ENCODE assay signal across 33 cellular contexts in the genomic region with DNA sequence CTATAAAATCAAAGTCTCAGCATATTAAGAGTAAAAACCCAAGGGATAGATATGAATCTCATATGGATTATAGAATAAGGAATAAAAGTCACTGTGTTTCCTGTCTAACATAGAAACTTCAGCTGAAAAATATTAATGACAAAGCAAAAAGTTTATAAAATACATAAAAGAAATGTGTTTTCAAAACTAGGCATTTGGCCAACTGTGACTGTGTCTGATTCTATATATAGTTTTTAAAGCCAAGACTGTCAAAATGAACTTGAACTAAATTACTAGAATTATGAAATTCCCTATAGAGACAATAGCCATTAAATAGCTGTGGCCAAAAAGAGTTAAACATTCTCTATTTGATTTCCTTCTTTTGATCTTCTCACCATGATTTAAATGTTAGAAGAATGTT.
"Had no signal": no experiment of that assay in that cellular context is flagged by ENCODE, and none has a peak within 500 bp of the region (broad histone marks: within the 10 kb centered on the region; RNA-seq: fewer than 3 reads in every experiment).

No MANE protein-coding gene starts in this region.

- H3K27ac ChIP-seq: KMS-11, SJCRH30, VCaP had no signal

- H3K9ac ChIP-seq: KMS-11 had no signal

- H3K36me3 ChIP-seq: SJCRH30 had no signal

- DNase-seq: activated B cell treated with CpG ODN at 0.5 μM for 24 hours; activated CD4-positive, alpha-beta memory T cell treated with anti-CD3 and anti-CD28 coated beads for 36 hours; activated CD4-positive, alpha-beta T cell treated with anti-CD3 and anti-CD28 coated beads for 4 hours; activated CD4-positive, alpha-beta T cell treated with anti-CD3 and anti-CD28 coated beads, Interleukin-2, amount 50 U/mL, for 1 hour; activated CD4-positive, CD25-positive, alpha-beta regulatory T cell treated with anti-CD3 and anti-CD28 coated beads, Interleukin-2, amount 50 U/mL, for 72 hours; activated CD8-positive, alpha-beta memory T cell treated with anti-CD3 and anti-CD28 coated beads, Interleukin-2, amount 50 U/mL, for 4 hours; activated gamma-delta T cell treated with Interleukin-2 at 50 U/mL for 16 hours; activated naive CD4-positive, alpha-beta T cell treated with anti-CD3 and anti-CD28 coated beads for 36 hours; activated T-cell treated with anti-CD3 and anti-CD28 coated beads for 4 hours; activated T-cell treated with anti-CD3 and anti-CD28 coated beads, Interleukin-2, amount 50 U/mL, for 4 hours; anterior cingulate cortex; caudate nucleus; MM.1S; MV-4-11; NCI-H1092; NCI-H146; NCI-H187; NCI-H2029 treated with DMSO at 0.1 percent for 48 hours; NCI-H2107; NCI-H2171; NCI-H510A; NCI-H526; NCI-H748 treated with DMSO at 0.1 percent for 48 hours; NK-92 treated with Interleukin-12 subunit alpha and Interleukin-12 subunit beta, amount 100 ng/mL, for 24 hours; SHP77; SJCRH30; SW 1271; T-helper 1 cell; T-helper 2 cell; T-helper 9 cell had no signal

- H3K4me3 ChIP-seq: SJCRH30 had no signal

- ATAC-seq: activated naive CD4-positive, alpha-beta T cell treated with anti-CD3 and anti-CD28 coated beads, Interleukin-2, amount 50 U/mL, for 72 hours; activated T-cell treated with anti-CD3 and anti-CD28 coated beads, Interleukin-2, amount 50 U/mL, for 4 hours had no signal
